ENCODE assay signal across 8 cellular contexts in the genomic region with DNA sequence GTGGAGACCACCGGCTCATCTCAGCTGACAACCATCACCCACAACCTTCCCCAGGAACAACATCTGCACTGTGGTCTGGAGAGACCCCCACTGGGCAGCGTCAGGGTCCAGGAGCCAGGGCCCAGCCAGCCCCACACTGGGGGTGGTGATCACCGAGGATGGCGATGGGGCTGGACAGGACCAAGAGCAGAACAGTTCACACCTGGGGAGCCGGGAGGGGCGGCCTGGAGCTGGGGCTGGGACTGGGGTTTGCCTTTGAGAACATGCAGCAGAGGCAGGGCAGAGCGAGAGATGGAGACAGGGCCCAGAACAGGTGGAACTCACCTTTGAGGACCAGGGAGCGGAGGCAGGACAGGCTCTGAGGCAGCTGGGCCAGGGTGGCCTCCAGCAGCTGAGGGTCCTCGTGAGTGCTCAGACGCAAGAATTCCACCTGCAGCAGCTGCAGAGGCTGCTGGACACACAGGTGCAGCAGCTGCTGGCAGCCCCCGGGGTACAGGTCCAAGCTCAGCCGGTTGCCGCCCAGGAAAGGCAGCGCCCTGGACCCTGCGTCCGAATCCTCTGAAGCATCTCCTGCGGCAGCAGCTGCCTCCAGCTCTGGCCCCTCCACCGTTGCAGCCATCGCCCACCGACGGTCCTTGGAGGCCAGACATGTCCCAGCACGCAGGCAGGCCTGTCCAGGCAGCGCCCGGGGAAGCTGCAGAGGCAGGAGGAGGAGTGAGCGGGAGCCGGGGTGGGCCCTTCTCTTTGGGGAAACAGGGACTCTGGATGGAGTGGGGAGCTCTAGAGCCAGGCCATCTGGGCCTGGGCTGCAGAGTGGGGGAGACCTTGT. TPM values are rescaled to one million over a fixed set of nuclear protein-coding genes. Genes with fewer than 3 reads are reported as not detected.
DNase-seq lines count a peak whose midpoint lies in the region; ATAC-seq and TF ChIP-seq lines count a peak whose summit lies in the region.

No MANE protein-coding gene starts in this region.

- peaks cover 4% of the 10 kb centered on the region for H3K36me3 Mint-ChIP-seq in T-helper 2 cell treated with Interferon-gamma antibody and Interleukin-4, amounts not matched to agents 5 μg/mL and 100 μg/mL, for 36 hours (ENCODE audit: low read depth)

- peaks cover 7% of the 10 kb centered on the region for H3K4me1 Mint-ChIP-seq in T-helper 2 cell treated with Interferon-gamma antibody and Interleukin-4, amounts not matched to agents 5 μg/mL and 100 μg/mL, for 36 hours (ENCODE audit: low read depth)
- H3K4me1 Mint-ChIP-seq in stimulated activated naive CD8-positive, alpha-beta T cell treated with anti-CD3 and anti-CD28 coated beads, Interleukin-15, amount 100 ng/mL, for 72 hours = peaks cover 59% of the 10 kb centered on the region

- peaks cover 14 to 43% (median 18%) of the 10 kb centered on the region in 4 donors for H3K4me1 ChIP-seq in Peyer's patch

- no peaks in the 10 kb centered on the region for H3K27me3 ChIP-seq in Peyer's patch

- no peaks in the 10 kb centered on the region for H3K9me3 ChIP-seq in Peyer's patch

- H3K27ac ChIP-seq in Peyer's patch = peak overlapping the region in 3 of 4 donors; percentile 83 to 93 (median 93)

- H3K4me3 Mint-ChIP-seq in T-helper 2 cell treated with Interferon-gamma antibody and Interleukin-4, amounts not matched to agents 5 μg/mL and 100 μg/mL, for 36 hours = peak overlapping the region; percentile 82
- peak overlapping the region; percentile 84 for H3K4me3 Mint-ChIP-seq in stimulated activated naive CD8-positive, alpha-beta T cell treated with anti-CD3 and anti-CD28 coated beads, Interleukin-15, amount 100 ng/mL, for 72 hours

- DNase-seq in T-helper 2 cell treated with Interferon-gamma antibody and Interleukin-4, amounts not matched to agents 5 μg/mL and 100 μg/mL, for 36 hours (ENCODE audit: low spot score) = no peak
- DNase-seq in T-helper 2 cell (no peak), Peyer's patch (no peak), fibroblast of villous mesenchyme (ENCODE audit: low read depth) (no peak), SHP77 treated with DMSO at 0.1 percent for 48 hours (lab: John Stamatoyannopoulos, UW) (no peak)
- no peak for DNase-seq in stimulated activated naive CD8-positive, alpha-beta T cell treated with anti-CD3 and anti-CD28 coated beads, Interleukin-15, amount 100 ng/mL, for 72 hours

- no peak for TF ChIP-seq CTCF in Peyer's patch (IDR thresholded peaks at IDR 0.05)
- no peak for TF ChIP-seq CTCF in fibroblast of villous mesenchyme (IDR thresholded peaks at IDR 0.05; ENCODE audit: insufficient read depth, low read depth, low read length)

- TF ChIP-seq POLR2A in Peyer's patch (IDR thresholded peaks at IDR 0.05) = no peak

- no peaks in the 10 kb centered on the region for H3K27me3 Mint-ChIP-seq in T-helper 2 cell treated with Interferon-gamma antibody and Interleukin-4, amounts not matched to agents 5 μg/mL and 100 μg/mL, for 36 hours (ENCODE audit: low read depth)
- H3K27me3 Mint-ChIP-seq in stimulated activated naive CD8-positive, alpha-beta T cell treated with anti-CD3 and anti-CD28 coated beads, Interleukin-15, amount 100 ng/mL, for 72 hours = no peaks in the 10 kb centered on the region

- no peak for ATAC-seq in stimulated activated naive CD8-positive, alpha-beta T cell treated with anti-CD3 and anti-CD28 coated beads, Interleukin-15, amount 100 ng/mL, for 72 hours
- ATAC-seq in GM18861 (IDR thresholded peaks at IDR 0.05; ENCODE audit: unreplicated experiment) (no peak), HG02759 (IDR thresholded peaks at IDR 0.05; ENCODE audit: unreplicated experiment) (no peak)

- H3K9me3 Mint-ChIP-seq in T-helper 2 cell treated with Interferon-gamma antibody and Interleukin-4, amounts not matched to agents 5 μg/mL and 100 μg/mL, for 36 hours = no peaks in the 10 kb centered on the region
- no peaks in the 10 kb centered on the region for H3K9me3 Mint-ChIP-seq in stimulated activated naive CD8-positive, alpha-beta T cell treated with anti-CD3 and anti-CD28 coated beads, Interleukin-15, amount 100 ng/mL, for 72 hours

- peak overlapping the region; percentile 60 for H3K27ac Mint-ChIP-seq in T-helper 2 cell treated with Interferon-gamma antibody and Interleukin-4, amounts not matched to agents 5 μg/mL and 100 μg/mL, for 36 hours
- peak overlapping the region; percentile 26 to 31 for H3K27ac Mint-ChIP-seq in stimulated activated naive CD8-positive, alpha-beta T cell treated with anti-CD3 and anti-CD28 coated beads, Interleukin-15, amount 100 ng/mL, for 72 hours

- peak overlapping the region in 3 of 4 donors; percentile 76 to 87 (median 82) for H3K4me3 ChIP-seq in Peyer's patch
- H3K4me3 ChIP-seq in fibroblast of villous mesenchyme (ENCODE audit: low read depth, low read length) = peak overlapping the region; percentile 68

- peaks cover 0 to 42% (median 0%) of the 10 kb centered on the region in 3 donors for H3K36me3 ChIP-seq in Peyer's patch

RNA-seq across cellular contexts. Expression of gene PIDD1, which starts 1.0 kb away (rescaled TPM):
- total RNA-seq in Peyer's patch (10 to 100 TPM; 29.1 to 83.3 (median 70.2) TPM), fibroblast of villous mesenchyme (5.5 and 7.8 TPM in 2 replicates)

RNA-seq across cellular contexts. Expression of gene RPLP2, which starts 5.8 kb away (rescaled TPM):
- total RNA-seq in Peyer's patch = 1,000 to 10,000 TPM in 1 of 4 donors, 100 to 1,000 TPM in 3; 261 to 1,717 (median 510) TPM
- total RNA-seq in fibroblast of villous mesenchyme = 220 and 278 TPM in 2 replicates

RNA-seq across cellular contexts. Expression of gene SLC25A22, which starts 5.9 kb away (rescaled TPM):
- total RNA-seq in Peyer's patch (10 to 100 TPM; 14.2 to 22.0 (median 16.6) TPM), fibroblast of villous mesenchyme (12.6 and 16.8 TPM in 2 replicates)

RNA-seq across cellular contexts. Expression of gene CEND1, which starts 14.1 kb away (rescaled TPM):
- total RNA-seq in Peyer's patch (not detected), fibroblast of villous mesenchyme (0.43 and 0.64 TPM in 2 replicates)

RNA-seq across cellular contexts. Expression of gene PNPLA2, which starts 14.7 kb away (rescaled TPM):
- 100 to 1,000 TPM in 3 of 4 donors, 10 to 100 TPM in 1; 71.8 to 254 (median 163) TPM for total RNA-seq in Peyer's patch
- total RNA-seq in fibroblast of villous mesenchyme = 23.5 and 28.5 TPM in 2 replicates
